12 cellular contexts compared by ENCODE assay signal in genomic region chrY:17430570-17431166, GRCh38.
A peak's percentile ranks its signal among the peaks of the same experiment; 100 is the strongest.
DNase-seq lines count a peak whose midpoint lies in the region; ATAC-seq and TF ChIP-seq lines count a peak whose summit lies in the region.
"Had no signal": no experiment of that assay in that cellular context is flagged by ENCODE, and none has a peak within 500 bp of the region (broad histone marks: within the 10 kb centered on the region; RNA-seq: fewer than 3 reads in every experiment).

No MANE protein-coding gene starts in this region.

- no peak overlapping the region for H3K4me2 ChIP-seq in OCI-LY1 (ENCODE audit: low read length)

- TF ChIP-seq CTCF in heart right ventricle (IDR thresholded peaks at IDR 0.05) (peak in 6 of 9 donors; percentile 16 to 59 (median 47)), OCI-LY1 (IDR thresholded peaks at IDR 0.05; ENCODE audit: low read length) (peak; percentile 51), foreskin fibroblast (IDR thresholded peaks at IDR 0.05; ENCODE audit: low read depth, low read length) (peak; percentile 41), thoracic aorta (IDR thresholded peaks at IDR 0.05) (peak; percentile 23), Peyer's patch (IDR thresholded peaks at IDR 0.05) (peak in 2 of 6 experiments; percentile 16 to 27)

- H3K9me2 ChIP-seq in OCI-LY1 (ENCODE audit: low read depth, low read length), result no peaks in the 10 kb centered on the region

- H2AFZ ChIP-seq in OCI-LY1 (ENCODE audit: low read length), result no peak overlapping the region

- H3K4me3 ChIP-seq in heart right ventricle (no peak overlapping the region), OCI-LY1 (ENCODE audit: low read depth, low read length, poor library complexity, severe bottlenecking) (no peak overlapping the region), foreskin fibroblast (ENCODE audit: low read depth in 1 of 2, low read length in 2 of 2) (no peak overlapping the region), thoracic aorta (no peak overlapping the region), Peyer's patch (no peak overlapping the region)
- H3K4me3 ChIP-seq: adrenal gland, tibial nerve had no signal

- H3K4me1 ChIP-seq in heart right ventricle (no peaks in the 10 kb centered on the region), OCI-LY1 (ENCODE audit: insufficient read depth, low read length, severe bottlenecking) (no peaks in the 10 kb centered on the region), thoracic aorta (ENCODE audit: control insufficient read depth in 1 of 2, low read depth in 2 of 2) (no peaks in the 10 kb centered on the region), Peyer's patch (no peaks in the 10 kb centered on the region)
- H3K4me1 ChIP-seq: adrenal gland, tibial nerve had no signal

- H3K27ac ChIP-seq in heart right ventricle (no peak overlapping the region), OCI-LY1 (ENCODE audit: low read depth, low read length, poor library complexity, severe bottlenecking) (no peak overlapping the region), thoracic aorta (no peak overlapping the region), Peyer's patch (no peak overlapping the region)
- H3K27ac ChIP-seq: adrenal gland, tibial nerve had no signal

- intact Hi-C loops in heart right ventricle (cut with DNase I), result no loop called here
- intact Hi-C loops in cardiac septum (cut with DNase I), result no loop called here

- ATAC-seq in heart right ventricle (no peak), thoracic aorta (ENCODE audit: insufficient number of reproducible peaks, low FRiP score, low read depth) (no peak)
- ATAC-seq: natural killer cell treated with Interleukin-12 subunit alpha and Interleukin-12 subunit beta and Interleukin-15 and Interleukin-18, amount 100 ng/mL, for 72 hours had no signal

- no peaks in the 10 kb centered on the region for H4K20me1 ChIP-seq in OCI-LY1 (ENCODE audit: insufficient read depth, low read length)

- H3K27me3 ChIP-seq in heart right ventricle, result no peaks in the 10 kb centered on the region
- H3K27me3 ChIP-seq in OCI-LY1 (ENCODE audit: insufficient read depth, low read length), result no peaks in the 10 kb centered on the region
- no peaks in the 10 kb centered on the region for H3K27me3 ChIP-seq in thoracic aorta (replicated peaks; ENCODE audit: insufficient read depth)
- no peaks in the 10 kb centered on the region for H3K27me3 ChIP-seq in Peyer's patch
- H3K27me3 ChIP-seq: adrenal gland, tibial nerve had no signal

- DNase-seq in heart right ventricle, result peak in 1 of 2 donors; percentile 3
- DNase-seq in cardiac septum (ENCODE audit: low spot score), result no peak
- peak in 1 of 2 donors; percentile 3 for DNase-seq in foreskin fibroblast
- DNase-seq in thoracic aorta (ENCODE audit: low spot score), result no peak
- no peak for DNase-seq in Peyer's patch
- DNase-seq in NCI-H1417 treated with DMSO at 0.1 percent for 48 hours (lab: John Stamatoyannopoulos, UW), result no peak
- no peak for DNase-seq in occipital lobe (lab: John Stamatoyannopoulos, UW)
- DNase-seq: NCI-H748 treated with DMSO at 0.1 percent for 48 hours had no signal

- no peak overlapping the region for H3K9ac ChIP-seq in OCI-LY1 (ENCODE audit: low read length)

- H3K79me2 ChIP-seq in OCI-LY1 (ENCODE audit: insufficient read depth, low read length), result no peaks in the 10 kb centered on the region

- H3K9me3 ChIP-seq in heart right ventricle, result no peaks in the 10 kb centered on the region
- H3K9me3 ChIP-seq in OCI-LY1 (ENCODE audit: low read length), result no peaks in the 10 kb centered on the region
- no peaks in the 10 kb centered on the region for H3K9me3 ChIP-seq in thoracic aorta
- H3K9me3 ChIP-seq in Peyer's patch, result no peaks in the 10 kb centered on the region
- H3K9me3 ChIP-seq: adrenal gland, tibial nerve had no signal

- 22 to 26% methylated on average over 5 of the region's 5 CpGs for WGBS in heart right ventricle, 2 donors

- no peak for TF ChIP-seq POLR2A in Peyer's patch (IDR thresholded peaks at IDR 0.05)

- no peaks in the 10 kb centered on the region for H3F3A ChIP-seq in OCI-LY1 (ENCODE audit: insufficient read depth, low read length)

- H3K36me3 ChIP-seq in heart right ventricle, result no peaks in the 10 kb centered on the region
- H3K36me3 ChIP-seq in OCI-LY1 (ENCODE audit: insufficient read depth, low read length), result no peaks in the 10 kb centered on the region
- H3K36me3 ChIP-seq in thoracic aorta, result no peaks in the 10 kb centered on the region
- no peaks in the 10 kb centered on the region for H3K36me3 ChIP-seq in Peyer's patch
- H3K36me3 ChIP-seq: adrenal gland, tibial nerve had no signal
